Comparison of ENCODE assay signal across 8 cellular contexts in genomic region chr2:20424300-20425290, GRCh38. TPM values are rescaled to one million over a fixed set of nuclear protein-coding genes. Genes with fewer than 3 reads are reported as not detected.
DNase-seq lines count a peak whose midpoint lies in the region; ATAC-seq and FAIRE-seq lines count a peak whose summit lies in the region.

No MANE protein-coding gene starts in this region.

- DNase-seq in HTR-8/SVneo (ENCODE audit: insufficient read length, low spot score) (peak; percentile 89), hepatic stellate cell (ENCODE audit: low spot score) (peak; percentile 64), NCI-H526 (lab: John Stamatoyannopoulos, UW) (no peak), DMS114 treated with DMSO at 0.1 percent for 48 hours (lab: John Stamatoyannopoulos, UW; ENCODE audit: unreplicated experiment) (no peak)
- DNase-seq in activated T-helper 1 cell treated with anti-CD3 and anti-CD28 coated beads, Interleukin-12 subunit alpha, Interleukin-12 subunit beta, Interleukin-2, Interleukin-4 antibody, amounts not matched to agents 30 ng/mL and 10 ng/mL and 1 ng/mL, durations not matched to agents 14 hours and 24 hours and 36 hours (ENCODE audit: low spot score), result no peak
- peak; percentile 35 for DNase-seq in stimulated activated naive B cell treated with anti-CD40 and anti-IgM and Interleukin-4, amounts not matched to agents 10 μg/mL and 1 μg/mL and 100 μg/mL, for 72 hours

- peaks cover 32% of the 10 kb centered on the region for H3K4me1 Mint-ChIP-seq in activated T-helper 1 cell treated with anti-CD3 and anti-CD28 coated beads, Interleukin-12 subunit alpha, Interleukin-12 subunit beta, Interleukin-2, Interleukin-4 antibody, amounts not matched to agents 30 ng/mL and 10 ng/mL and 1 ng/mL, durations not matched to agents 14 hours and 24 hours and 36 hours (ENCODE audit: low read depth)
- peaks cover 38 to 52% of the 10 kb centered on the region in 2 donors for H3K4me1 Mint-ChIP-seq in stimulated activated naive B cell treated with anti-CD40 and anti-IgM and Interleukin-4, amounts not matched to agents 10 μg/mL and 1 μg/mL and 100 μg/mL, for 72 hours

- FAIRE-seq in HTR-8/SVneo (lab: Jason Lieb, UNC), result peak; percentile 97

- no peaks in the 10 kb centered on the region for H3K36me3 Mint-ChIP-seq in activated T-helper 1 cell treated with anti-CD3 and anti-CD28 coated beads, Interleukin-12 subunit alpha, Interleukin-12 subunit beta, Interleukin-2, Interleukin-4 antibody, amounts not matched to agents 30 ng/mL and 10 ng/mL and 1 ng/mL, durations not matched to agents 14 hours and 24 hours and 36 hours (ENCODE audit: low read depth)
- peaks cover 0 to 3% of the 10 kb centered on the region in 2 donors for H3K36me3 Mint-ChIP-seq in stimulated activated naive B cell treated with anti-CD40 and anti-IgM and Interleukin-4, amounts not matched to agents 10 μg/mL and 1 μg/mL and 100 μg/mL, for 72 hours

- ATAC-seq in GM21529 (IDR thresholded peaks at IDR 0.05; ENCODE audit: unreplicated experiment), result peak; percentile 60
- ATAC-seq in stimulated activated naive B cell treated with anti-CD40 and anti-IgM and Interleukin-4, amounts not matched to agents 10 μg/mL and 1 μg/mL and 100 μg/mL, for 72 hours (replicated peaks), result peak; percentile 78 to 79

- H3K27ac Mint-ChIP-seq in activated T-helper 1 cell treated with anti-CD3 and anti-CD28 coated beads, Interleukin-12 subunit alpha, Interleukin-12 subunit beta, Interleukin-2, Interleukin-4 antibody, amounts not matched to agents 30 ng/mL and 10 ng/mL and 1 ng/mL, durations not matched to agents 14 hours and 24 hours and 36 hours, result peak overlapping the region; percentile 86
- peak overlapping the region; percentile 90 for H3K27ac Mint-ChIP-seq in stimulated activated naive B cell treated with anti-CD40 and anti-IgM and Interleukin-4, amounts not matched to agents 10 μg/mL and 1 μg/mL and 100 μg/mL, for 72 hours

- no peaks in the 10 kb centered on the region for H3K9me3 Mint-ChIP-seq in activated T-helper 1 cell treated with anti-CD3 and anti-CD28 coated beads, Interleukin-12 subunit alpha, Interleukin-12 subunit beta, Interleukin-2, Interleukin-4 antibody, amounts not matched to agents 30 ng/mL and 10 ng/mL and 1 ng/mL, durations not matched to agents 14 hours and 24 hours and 36 hours
- H3K9me3 Mint-ChIP-seq in stimulated activated naive B cell treated with anti-CD40 and anti-IgM and Interleukin-4, amounts not matched to agents 10 μg/mL and 1 μg/mL and 100 μg/mL, for 72 hours, result peaks cover 0 to 4% of the 10 kb centered on the region in 2 donors

- peak overlapping the region; percentile 3; the same call in 1 of the 2 replicates for H3K4me3 ChIP-seq in GM08714 (ENCODE audit: low read length)

- intact Hi-C loops in activated T-helper 1 cell treated with anti-CD3 and anti-CD28 coated beads, Interleukin-12 subunit alpha, Interleukin-12 subunit beta, Interleukin-2, Interleukin-4 antibody, amounts not matched to agents 30 ng/mL and 10 ng/mL and 1 ng/mL, durations not matched to agents 14 hours and 24 hours and 36 hours (cut with micrococcal nuclease), result loop anchor here (1.0 kb wide), 1 partner anchor 13 kb away; no protein-coding TSS in a partner anchor

- H3K27me3 Mint-ChIP-seq in activated T-helper 1 cell treated with anti-CD3 and anti-CD28 coated beads, Interleukin-12 subunit alpha, Interleukin-12 subunit beta, Interleukin-2, Interleukin-4 antibody, amounts not matched to agents 30 ng/mL and 10 ng/mL and 1 ng/mL, durations not matched to agents 14 hours and 24 hours and 36 hours (ENCODE audit: insufficient read depth), result no peaks in the 10 kb centered on the region
- no peaks in the 10 kb centered on the region for H3K27me3 Mint-ChIP-seq in stimulated activated naive B cell treated with anti-CD40 and anti-IgM and Interleukin-4, amounts not matched to agents 10 μg/mL and 1 μg/mL and 100 μg/mL, for 72 hours

- H3K4me3 Mint-ChIP-seq in activated T-helper 1 cell treated with anti-CD3 and anti-CD28 coated beads, Interleukin-12 subunit alpha, Interleukin-12 subunit beta, Interleukin-2, Interleukin-4 antibody, amounts not matched to agents 30 ng/mL and 10 ng/mL and 1 ng/mL, durations not matched to agents 14 hours and 24 hours and 36 hours, result peak overlapping the region; percentile 60
- peak overlapping the region; percentile 49 to 67 for H3K4me3 Mint-ChIP-seq in stimulated activated naive B cell treated with anti-CD40 and anti-IgM and Interleukin-4, amounts not matched to agents 10 μg/mL and 1 μg/mL and 100 μg/mL, for 72 hours

RNA-seq across cellular contexts. Expression of gene RHOB, which starts 22.3 kb away (rescaled TPM):
- total RNA-seq in activated T-helper 1 cell treated with anti-CD3 and anti-CD28 coated beads, Interleukin-12 subunit alpha, Interleukin-12 subunit beta, Interleukin-2, Interleukin-4 antibody, amounts not matched to agents 30 ng/mL and 10 ng/mL and 1 ng/mL, durations not matched to agents 14 hours and 24 hours and 36 hours, result 27.6 and 29.6 TPM in 2 replicates

Comparison
In these comparisons a context has a peak if more than half of its experiments do, and no peak if none do; other contexts are left out.
1. DNase-seq: peak in HTR-8/SVneo (single experiment), hepatic stellate cell (single experiment) and stimulated activated naive B cell treated with anti-CD40 and anti-IgM and Interleukin-4, amounts not matched to agents 10 μg/mL and 1 μg/mL and 100 μg/mL, for 72 hours (single experiment); none in activated T-helper 1 cell treated with anti-CD3 and anti-CD28 coated beads, Interleukin-12 subunit alpha, Interleukin-12 subunit beta, Interleukin-2, Interleukin-4 antibody, amounts not matched to agents 30 ng/mL and 10 ng/mL and 1 ng/mL, durations not matched to agents 14 hours and 24 hours and 36 hours (single experiment), NCI-H526 (0 of 2) and DMS114 treated with DMSO at 0.1 percent for 48 hours (single experiment).